ENCODE assay signal across 18 cellular contexts in the genomic region with DNA sequence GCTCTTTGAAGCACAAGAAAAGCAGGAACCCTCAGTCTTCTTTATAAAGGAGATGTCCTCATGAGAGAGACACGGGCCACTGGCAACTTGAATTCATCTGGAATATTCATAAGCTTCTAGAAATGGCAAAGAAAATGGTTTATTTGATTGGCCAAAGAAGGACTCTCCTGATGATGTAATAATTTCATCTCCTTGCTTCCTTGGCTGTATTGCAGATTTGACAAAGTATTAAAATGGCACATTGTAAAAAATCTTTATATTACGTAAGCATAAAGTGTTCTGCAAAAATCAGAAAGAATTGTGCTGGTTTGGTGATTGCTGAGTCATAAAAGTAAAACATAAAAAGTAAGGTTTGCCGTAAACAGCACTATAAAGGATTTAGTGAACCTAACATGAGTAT.
DNase-seq lines count a peak whose midpoint lies in the region; ATAC-seq, FAIRE-seq and TF ChIP-seq lines count a peak whose summit lies in the region.
"Had no signal": no experiment of that assay in that cellular context is flagged by ENCODE, and none has a peak within 500 bp of the region (broad histone marks: within the 10 kb centered on the region; RNA-seq: fewer than 3 reads in every experiment).

No MANE protein-coding gene starts in this region.

- H3K27me3 ChIP-seq in HepG2 (ENCODE audit: control insufficient read depth in 1 of 2, insufficient read depth in 2 of 2, low read length in 2 of 2) (peaks cover 2 to 13% of the 10 kb centered on the region in 2 experiments; a peak in 3 of 5 replicates), right lobe of liver (no peaks in the 10 kb centered on the region), PC-3 (ENCODE audit: low read length) (no peaks in the 10 kb centered on the region), subcutaneous abdominal adipose tissue (ENCODE audit: control insufficient read depth in 5 of 5, insufficient read depth in 4 of 5, low read length in 5 of 5) (no peaks in the 10 kb centered on the region)

- CTCF ChIA-PET in HepG2 (lab: Yijun Ruan, JAX; ENCODE audit: low intra/inter-chr PET ratio, low total read pairs) = no interaction called here
- CTCF ChIA-PET in PC-3 (lab: Charles Lee) = no interaction called here

- peak overlapping the region; percentile 96 for H3K27ac Mint-ChIP-seq in dendritic cell treated with granulocyte-macrophage colony-stimulating factor and Interleukin-4, amounts not matched to agents 40 ng/mL and 50 ng/mL, for 4 days
- H3K27ac Mint-ChIP-seq: B cell; CD4-positive, alpha-beta T cell had no signal

- no peaks in the 10 kb centered on the region for H3K36me3 Mint-ChIP-seq in dendritic cell treated with granulocyte-macrophage colony-stimulating factor and Interleukin-4, amounts not matched to agents 40 ng/mL and 50 ng/mL, for 4 days (ENCODE audit: low read depth)
- H3K36me3 Mint-ChIP-seq: IgD-negative memory B cell had no signal

- POLR2A ChIA-PET in HepG2 (lab: Yijun Ruan, JAX) = no interaction called here
- POLR2A ChIA-PET in PC-3 (lab: Charles Lee; ENCODE audit: unreplicated experiment) = interaction anchor here (0.6 kb wide), 1 partner anchor 31 kb away, joined by 3 read pairs; no protein-coding TSS in a partner anchor

- H4K20me1 ChIP-seq in HepG2 (ENCODE audit: insufficient read depth, low read length) = no peaks in the 10 kb centered on the region
- H4K20me1 ChIP-seq in PC-3 (ENCODE audit: low read length) = no peaks in the 10 kb centered on the region

- intact Hi-C loops in HepG2 (cut with micrococcal nuclease; ENCODE audit: unreplicated experiment) (no loop called here), right lobe of liver (cut with DNase I) (no loop called here), PC-3 (cut with micrococcal nuclease) (loop anchor here (1.0 to 10.0 kb wide), 3 partner anchors 41 to 165 kb away; no protein-coding TSS in a partner anchor)
- intact Hi-C loops in dendritic cell treated with granulocyte-macrophage colony-stimulating factor and Interleukin-4, amounts not matched to agents 40 ng/mL and 50 ng/mL, for 4 days (cut with micrococcal nuclease) = loop anchor here (5.0 kb wide), 1 partner anchor 50 kb away; no protein-coding TSS in a partner anchor

- H3K36me3 ChIP-seq in HepG2 (replicated peaks in 1 of 2; ENCODE audit: control insufficient read depth in 1 of 2, insufficient read depth in 2 of 2, low read length in 2 of 2) (no peaks in the 10 kb centered on the region), right lobe of liver (no peaks in the 10 kb centered on the region), PC-3 (ENCODE audit: low read depth, low read length) (no peaks in the 10 kb centered on the region), subcutaneous abdominal adipose tissue (ENCODE audit: control insufficient read depth in 5 of 5, insufficient read depth in 5 of 5, low read length in 5 of 5) (no peaks in the 10 kb centered on the region)

- H3K9me3 Mint-ChIP-seq in dendritic cell treated with granulocyte-macrophage colony-stimulating factor and Interleukin-4, amounts not matched to agents 40 ng/mL and 50 ng/mL, for 4 days = no peaks in the 10 kb centered on the region
- H3K9me3 Mint-ChIP-seq: CD4-positive, alpha-beta T cell had no signal

- H3K9ac ChIP-seq in HepG2 (ENCODE audit: insufficient read depth, low read depth, low read length) = no peak overlapping the region
- H3K9ac ChIP-seq in PC-3 (ENCODE audit: low read length) = peak overlapping the region; percentile 4; the same call in 1 of the 2 replicates
- no peak overlapping the region for H3K9ac ChIP-seq in subcutaneous abdominal adipose tissue (ENCODE audit: low read length in 5 of 5)

- H3K4me1 ChIP-seq in HepG2 (ENCODE audit: insufficient read depth, low read length) (no peaks in the 10 kb centered on the region), right lobe of liver (peaks cover 0 to 11% (median 7%) of the 10 kb centered on the region in 4 donors), PC-3 (ENCODE audit: insufficient read depth, low read length) (peaks cover 37% of the 10 kb centered on the region), subcutaneous abdominal adipose tissue (ENCODE audit: control insufficient read depth in 5 of 5, insufficient read depth in 5 of 5, low read length in 5 of 5) (peaks cover 10 to 26% (median 20%) of the 10 kb centered on the region in 5 donors)

- H3F3A ChIP-seq in PC-3 (ENCODE audit: low read length, unreplicated experiment) = peaks cover 4% of the 10 kb centered on the region

- TF ChIP-seq CTCF in HepG2 (CRISPR knock-in tag; IDR thresholded peaks at IDR 0.05) = no peak
- TF ChIP-seq CTCF in right lobe of liver (IDR thresholded peaks at IDR 0.05) = no peak
- no peak for TF ChIP-seq CTCF in PC-3 (conservative IDR thresholded peaks at IDR 0.05; ENCODE audit: low read depth, low read length)

- H3K4me2 ChIP-seq in HepG2 (ENCODE audit: low read depth, low read length) (no peak overlapping the region), PC-3 (ENCODE audit: low read length) (no peak overlapping the region)

- no peaks in the 10 kb centered on the region for H3K9me2 ChIP-seq in PC-3 (replicated peaks; ENCODE audit: low read length)

- DNase-seq in HepG2 (ENCODE audit: low spot score) (no peak), right lobe of liver (no peak), PC-3 (no peak), NCI-H2029 treated with DMSO at 0.1 percent for 48 hours (lab: John Stamatoyannopoulos, UW) (no peak)
- DNase-seq in stimulated activated CD4-positive, alpha-beta T cell treated with anti-CD3 and anti-CD28 coated beads, Interleukin-2, amount 100 ng/mL, for 24 hours = no peak
- DNase-seq: CD4-positive, alpha-beta T cell; DMS153; DND-41; GF-D8; HCEC 1CT; HFFc6 had no signal

- in situ Hi-C loops in HepG2 (cut with HindIII; ENCODE audit: extremely low pct_ligation_motif_present, low pct_unique_long_range_greater_than_20kb) = no loop called here

- H3K79me2 ChIP-seq in HepG2 (ENCODE audit: insufficient read depth, low read length) (no peaks in the 10 kb centered on the region), PC-3 (ENCODE audit: low read length) (no peaks in the 10 kb centered on the region)

- no peaks in the 10 kb centered on the region for H3K27me3 Mint-ChIP-seq in dendritic cell treated with granulocyte-macrophage colony-stimulating factor and Interleukin-4, amounts not matched to agents 40 ng/mL and 50 ng/mL, for 4 days
- H3K27me3 Mint-ChIP-seq: CD4-positive, alpha-beta T cell had no signal

- no peaks in the 10 kb centered on the region for H3K9me3 ChIP-seq in HepG2 (ENCODE audit: low read length)
- no peaks in the 10 kb centered on the region for H3K9me3 ChIP-seq in right lobe of liver
- no peaks in the 10 kb centered on the region for H3K9me3 ChIP-seq in PC-3 (ENCODE audit: low read length)
- no peaks in the 10 kb centered on the region for H3K9me3 ChIP-seq in subcutaneous abdominal adipose tissue (ENCODE audit: control insufficient read depth in 5 of 5, low read length in 5 of 5)

- H3K27ac ChIP-seq in HepG2 (ENCODE audit: extremely low read length, insufficient read depth, low read length) = no peak overlapping the region
- no peak overlapping the region for H3K27ac ChIP-seq in right lobe of liver
- H3K27ac ChIP-seq in PC-3 (ENCODE audit: low read length) = peak overlapping the region; percentile 88
- H3K27ac ChIP-seq in subcutaneous abdominal adipose tissue (ENCODE audit: low read depth, low read length) = peak overlapping the region; percentile 65

- TF ChIP-seq RAD21 in HepG2 (CRISPR knock-in tag; IDR thresholded peaks at IDR 0.05) = no peak

- WGBS in HepG2 (ENCODE audit: low lambda C conversion rate) = 60% methylated on average over 3 of the region's 3 CpGs
- 90% methylated on average over 3 of the region's 3 CpGs for WGBS in right lobe of liver (ENCODE audit: insufficient coverage, low coverage, low lambda C conversion rate, missing lambda C conversion rate)

- no peak for FAIRE-seq in HepG2 (lab: Jason Lieb, UNC)
- FAIRE-seq: D721Med, GM19239 had no signal

- peak overlapping the region; percentile 66 for H3K4me3 Mint-ChIP-seq in dendritic cell treated with granulocyte-macrophage colony-stimulating factor and Interleukin-4, amounts not matched to agents 40 ng/mL and 50 ng/mL, for 4 days
- H3K4me3 Mint-ChIP-seq: B cell; CD4-positive, alpha-beta T cell; HFFc6; IgD-negative memory B cell had no signal

- H2AFZ ChIP-seq in HepG2 (ENCODE audit: low read length) (no peak overlapping the region), PC-3 (ENCODE audit: low read length) (no peak overlapping the region)

- no peak overlapping the region for H3K4me3 ChIP-seq in HepG2 (replicated peaks in 1 of 3; ENCODE audit: insufficient read depth in 1 of 3, low read depth in 2 of 3, low read length in 3 of 3)
- H3K4me3 ChIP-seq in right lobe of liver = no peak overlapping the region
- no peak overlapping the region for H3K4me3 ChIP-seq in PC-3 (ENCODE audit: low read length)
- H3K4me3 ChIP-seq in subcutaneous abdominal adipose tissue (ENCODE audit: low read depth in 1 of 5, low read length in 5 of 5) = no peak overlapping the region

- ATAC-seq in HepG2 (no peak), right lobe of liver (no peak), PC-3 (no peak), HG02870 (IDR thresholded peaks at IDR 0.05; ENCODE audit: unreplicated experiment) (no peak)

- BruUV-seq in HepG2 (replicated peaks; lab: Mats Ljungman, UMichigan) = no TSS peak
- no TSS peak for BruUV-seq in PC-3 (replicated peaks; lab: Mats Ljungman, UMichigan)

- TF ChIP-seq EP300 in HepG2 (IDR thresholded peaks at IDR 0.05; ENCODE audit: low read depth in 2 of 2, low read length in 2 of 2) = no peak
- no peak for TF ChIP-seq EP300 in HepG2 (CRISPR knock-in tag; IDR thresholded peaks at IDR 0.05; ENCODE audit: borderline replicate concordance)

- H3K4me1 Mint-ChIP-seq in dendritic cell treated with granulocyte-macrophage colony-stimulating factor and Interleukin-4, amounts not matched to agents 40 ng/mL and 50 ng/mL, for 4 days (ENCODE audit: low read depth) = peaks cover 93% of the 10 kb centered on the region

- TF ChIP-seq POLR2A in HepG2 (IDR thresholded peaks at IDR 0.05; ENCODE audit: insufficient read depth in 1 of 2, low read depth in 2 of 2, low read length in 2 of 2) (no peak), right lobe of liver (IDR thresholded peaks at IDR 0.05) (no peak)

TF ChIP-seq in HepG2, 621 proteins besides CTCF, POLR2A, EP300 and RAD21 (continues in another document):
- TF ChIP-seq CEBPB (IDR thresholded peaks at IDR 0.05; ENCODE audit: borderline replicate concordance, low read depth, low read length) (peak; percentile 65; the same call in 1 of the 2 replicates), ATF7 (IDR thresholded peaks at IDR 0.05) (peak; percentile 52; the same call in 1 of the 2 replicates), ATF7 (CRISPR knock-in tag; IDR thresholded peaks at IDR 0.05) (no peak)

Comparison
In these comparisons a context has a peak if more than half of its experiments do, and no peak if none do; other contexts are left out.
1. H3K27ac ChIP-seq: peak in PC-3 (single experiment) and subcutaneous abdominal adipose tissue (single experiment); none in HepG2 (single experiment) and right lobe of liver (0 of 3).
2. intact Hi-C loops: an anchor here in PC-3 (1.0 to 10.0 kb wide) and dendritic cell treated with granulocyte-macrophage colony-stimulating factor and Interleukin-4, amounts not matched to agents 40 ng/mL and 50 ng/mL, for 4 days (5.0 kb wide); none called in HepG2 and right lobe of liver.